In the genomic region with DNA sequence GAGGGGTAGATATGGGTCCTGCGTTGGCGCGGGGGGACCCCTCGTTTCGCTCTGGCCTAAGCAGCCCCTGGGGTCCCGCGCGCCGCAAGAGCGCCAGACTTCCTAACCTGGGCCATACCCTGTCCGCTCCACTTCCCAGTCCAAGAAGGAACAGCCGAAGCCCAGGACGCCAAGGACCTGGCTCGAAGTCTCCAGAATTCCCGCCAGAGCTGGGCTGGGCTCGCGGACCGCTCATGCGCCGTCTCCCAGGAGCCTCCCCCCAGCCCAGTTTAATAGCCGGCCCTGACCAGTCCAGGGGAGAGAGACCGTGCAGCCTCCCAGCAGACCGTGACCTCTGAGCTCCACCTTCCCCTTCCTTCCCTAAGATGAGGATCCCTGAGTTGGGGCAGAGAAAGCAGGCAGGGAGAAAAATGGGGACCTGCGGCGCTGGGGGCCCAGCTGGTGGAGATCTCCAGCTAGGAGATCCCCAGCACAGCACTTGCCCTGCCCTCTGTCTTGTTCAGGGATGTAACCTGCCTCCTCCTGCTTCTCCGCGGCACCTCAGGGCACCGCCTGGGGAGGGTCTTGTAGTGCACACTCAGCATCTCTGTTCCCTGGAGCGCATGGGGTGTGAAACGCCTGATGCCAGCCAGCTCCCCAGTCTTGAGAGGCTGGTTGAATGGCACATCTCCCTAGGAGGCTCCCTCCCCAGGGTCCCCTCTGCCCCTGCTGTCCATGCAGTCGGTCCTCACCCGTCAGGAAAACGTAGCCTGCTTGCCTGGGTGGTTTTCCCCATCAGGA, we compare ENCODE assay signal across 8 cellular contexts. TPM values are rescaled to one million over a fixed set of nuclear protein-coding genes. Genes with fewer than 3 reads are reported as not detected.
A peak's percentile ranks its signal among the peaks of the same experiment; 100 is the strongest.
DNase-seq lines count a peak whose midpoint lies in the region; ATAC-seq, FAIRE-seq and TF ChIP-seq lines count a peak whose summit lies in the region.

No MANE protein-coding gene starts in this region.

- CTCF ChIA-PET in BJ (lab: Yijun Ruan, JAX), result interaction anchor here (0.5 to 4.8 kb wide), 3 partner anchors 13 to 109 kb away, joined by 3 to 30 read pairs (median 3); no protein-coding TSS in a partner anchor

- H3K4me3 ChIP-seq in BJ (ENCODE audit: low read depth, low read length) (peak overlapping the region; percentile 92), HUES64 (ENCODE audit: low read length) (peak overlapping the region; percentile 86), bronchial epithelial cell (ENCODE audit: low read depth, low read length) (peak overlapping the region; percentile 74)

- DNase-seq in BJ (ENCODE audit: low read depth) (no peak), bronchial epithelial cell (ENCODE audit: low read depth) (no peak), left lobe of liver (ENCODE audit: low spot score) (no peak), substantia nigra (lab: John Stamatoyannopoulos, UW) (peak in 21 of 49 donors; percentile 15 to 67 (median 38)), GM19240 (ENCODE audit: insufficient read length, low spot score) (no peak)
- DNase-seq in stimulated activated naive CD4-positive, alpha-beta T cell treated with Interleukin-2 at 50 U/mL for 16 hours (lab: John Stamatoyannopoulos, UW), result no peak

- peaks cover 4% of the 10 kb centered on the region; the same call in 1 of the 2 replicates for H3K4me1 ChIP-seq in HUES64 (ENCODE audit: insufficient read depth, low read length)

- H3K9ac ChIP-seq in HUES64 (ENCODE audit: low read depth, low read length), result peak overlapping the region; percentile 75

- ATAC-seq in left lobe of liver (peak; percentile 3), HG03432 (IDR thresholded peaks at IDR 0.05; ENCODE audit: unreplicated experiment) (no peak)

- H3K27ac ChIP-seq in HUES64 (ENCODE audit: low read depth, low read length) (no peak overlapping the region), substantia nigra (ENCODE audit: low read depth, low read length, poor library complexity, severe bottlenecking) (peak overlapping the region; percentile 78)

- H3K36me3 ChIP-seq in BJ (ENCODE audit: control insufficient read depth, insufficient read depth, low read length), result no peaks in the 10 kb centered on the region
- H3K36me3 ChIP-seq in HUES64 (ENCODE audit: insufficient read depth, low read length), result no peaks in the 10 kb centered on the region; the same call in 1 of the 2 replicates
- H3K36me3 ChIP-seq in bronchial epithelial cell (ENCODE audit: control insufficient read depth, insufficient read depth, low read length), result no peaks in the 10 kb centered on the region

- no peak for FAIRE-seq in bronchial epithelial cell (lab: Jason Lieb, UNC)

- no peaks in the 10 kb centered on the region for H3K9me3 ChIP-seq in HUES64 (ENCODE audit: insufficient read depth, low read depth, low read length)

- POLR2A ChIA-PET in BJ (lab: Charles Lee), result interaction anchor here (1.0 kb wide), 1 partner anchor 14 kb away, joined by 3 read pairs; no protein-coding TSS in a partner anchor

- WGBS in HUES64, result 25% methylated on average over 33 of the region's 33 CpGs

- no peaks in the 10 kb centered on the region for H3K27me3 ChIP-seq in BJ (ENCODE audit: control insufficient read depth, insufficient read depth, low read length)
- H3K27me3 ChIP-seq in HUES64 (ENCODE audit: insufficient read depth, low read length), result peaks cover 63% of the 10 kb centered on the region
- no peaks in the 10 kb centered on the region for H3K27me3 ChIP-seq in bronchial epithelial cell (ENCODE audit: control insufficient read depth, insufficient read depth, low read length)

- TF ChIP-seq CTCF in BJ (IDR thresholded peaks at IDR 0.05; ENCODE audit: insufficient read depth, low read depth, low read length) (no peak), bronchial epithelial cell (IDR thresholded peaks at IDR 0.05; ENCODE audit: insufficient read depth, low read length, severe bottlenecking) (no peak)

RNA-seq across cellular contexts. Expression of gene LETM1, which starts 1.2 kb away (rescaled TPM):
- 13.6 and 17.1 TPM in 2 replicates for polyA plus RNA-seq in BJ (2011; rRNA removed)
- polyA minus RNA-seq in BJ (2011; rRNA and poly(A)+ RNA removed), result 35.0 and 35.1 TPM in 2 replicates
- polyA plus RNA-seq in HUES64 (2013, experiment 1 of 2), result 21.5 TPM
- 21.5 TPM for polyA plus RNA-seq in HUES64 (2013, experiment 2 of 2)
- total RNA-seq in bronchial epithelial cell, result 109 and 176 TPM in 2 replicates
- total RNA-seq in left lobe of liver, result 28.1 TPM

RNA-seq across cellular contexts. Expression of gene NSD2, which starts 14.1 kb away (rescaled TPM):
- 21.1 and 22.3 TPM in 2 replicates for polyA plus RNA-seq in BJ (2011; rRNA removed)
- 45.3 and 54.7 TPM in 2 replicates for polyA minus RNA-seq in BJ (2011; rRNA and poly(A)+ RNA removed)
- polyA plus RNA-seq in HUES64 (2013, experiment 1 of 2), result 73.3 TPM
- 73.7 TPM for polyA plus RNA-seq in HUES64 (2013, experiment 2 of 2)
- 43.4 and 48.1 TPM in 2 replicates for total RNA-seq in bronchial epithelial cell
- 13.5 TPM for total RNA-seq in left lobe of liver
